1 cellular context compared by ENCODE assay signal in the genomic region with DNA sequence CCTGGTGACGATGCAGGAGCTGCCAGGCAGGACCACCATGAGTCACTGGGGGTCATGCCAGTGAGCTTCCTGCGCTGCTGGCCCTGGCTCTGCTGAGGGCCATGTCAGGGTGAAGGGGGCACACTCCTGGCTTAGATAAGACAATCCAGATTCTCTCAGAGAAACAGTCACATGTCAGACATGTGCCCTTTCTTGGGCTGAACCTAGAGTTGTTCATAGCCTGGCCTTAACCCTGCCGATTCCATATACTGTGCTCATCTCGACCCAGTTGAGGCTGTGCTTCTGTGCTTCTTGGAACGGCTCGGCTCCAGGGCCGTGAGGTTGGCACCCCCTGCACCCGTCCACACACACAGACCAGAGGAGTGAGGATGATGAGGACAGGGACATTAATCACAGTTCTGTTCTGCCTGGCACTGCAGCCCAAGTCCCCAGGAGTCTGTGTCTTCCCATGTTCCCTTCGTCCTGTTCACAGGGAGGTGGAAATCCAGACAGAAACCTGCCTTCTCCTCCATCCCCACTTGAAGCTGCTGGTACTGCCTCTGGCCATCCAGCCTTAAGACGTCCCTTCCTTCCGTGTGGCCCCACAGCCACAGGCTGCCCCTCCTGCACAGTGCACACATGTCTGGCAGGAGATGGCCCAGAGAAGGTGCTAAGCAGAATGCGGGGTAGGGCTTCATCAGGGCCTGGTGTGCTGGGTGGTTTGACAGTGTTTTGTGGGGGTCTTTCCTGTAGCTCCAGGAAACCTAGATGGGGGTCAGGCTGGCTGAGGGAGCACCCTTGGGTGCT.
TF ChIP-seq lines count a peak whose summit lies in the region.

No MANE protein-coding gene starts in this region.

TF ChIP-seq in GM23338, 12 proteins besides CTCF, POLR2A, EP300 and RAD21 (continued from another document):
- TF ChIP-seq, protein P1, sequence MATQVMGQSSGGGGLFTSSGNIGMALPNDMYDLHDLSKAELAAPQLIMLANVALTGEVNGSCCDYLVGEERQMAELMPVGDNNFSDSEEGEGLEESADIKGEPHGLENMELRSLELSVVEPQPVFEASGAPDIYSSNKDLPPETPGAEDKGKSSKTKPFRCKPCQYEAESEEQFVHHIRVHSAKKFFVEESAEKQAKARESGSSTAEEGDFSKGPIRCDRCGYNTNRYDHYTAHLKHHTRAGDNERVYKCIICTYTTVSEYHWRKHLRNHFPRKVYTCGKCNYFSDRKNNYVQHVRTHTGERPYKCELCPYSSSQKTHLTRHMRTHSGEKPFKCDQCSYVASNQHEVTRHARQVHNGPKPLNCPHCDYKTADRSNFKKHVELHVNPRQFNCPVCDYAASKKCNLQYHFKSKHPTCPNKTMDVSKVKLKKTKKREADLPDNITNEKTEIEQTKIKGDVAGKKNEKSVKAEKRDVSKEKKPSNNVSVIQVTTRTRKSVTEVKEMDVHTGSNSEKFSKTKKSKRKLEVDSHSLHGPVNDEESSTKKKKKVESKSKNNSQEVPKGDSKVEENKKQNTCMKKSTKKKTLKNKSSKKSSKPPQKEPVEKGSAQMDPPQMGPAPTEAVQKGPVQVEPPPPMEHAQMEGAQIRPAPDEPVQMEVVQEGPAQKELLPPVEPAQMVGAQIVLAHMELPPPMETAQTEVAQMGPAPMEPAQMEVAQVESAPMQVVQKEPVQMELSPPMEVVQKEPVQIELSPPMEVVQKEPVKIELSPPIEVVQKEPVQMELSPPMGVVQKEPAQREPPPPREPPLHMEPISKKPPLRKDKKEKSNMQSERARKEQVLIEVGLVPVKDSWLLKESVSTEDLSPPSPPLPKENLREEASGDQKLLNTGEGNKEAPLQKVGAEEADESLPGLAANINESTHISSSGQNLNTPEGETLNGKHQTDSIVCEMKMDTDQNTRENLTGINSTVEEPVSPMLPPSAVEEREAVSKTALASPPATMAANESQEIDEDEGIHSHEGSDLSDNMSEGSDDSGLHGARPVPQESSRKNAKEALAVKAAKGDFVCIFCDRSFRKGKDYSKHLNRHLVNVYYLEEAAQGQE (IDR thresholded peaks at IDR 0.05; ENCODE audit: unreplicated experiment) = no peak
- no peak for TF ChIP-seq POLR2AphosphoS5 (IDR thresholded peaks at IDR 0.05; ENCODE audit: low read depth)
- no peak for TF ChIP-seq EZH2phosphoT487 (IDR thresholded peaks at IDR 0.05; ENCODE audit: unreplicated experiment)
